Comparison of ENCODE assay signal across 19 cellular contexts in genomic region chr22:29550005-29550404, GRCh38. TPM values are rescaled to one million over a fixed set of nuclear protein-coding genes. Genes with fewer than 3 reads are reported as not detected.
DNase-seq lines count a peak whose midpoint lies in the region; ATAC-seq, FAIRE-seq and TF ChIP-seq lines count a peak whose summit lies in the region.
"Had no signal": no experiment of that assay in that cellular context is flagged by ENCODE, and none has a peak within 500 bp of the region (broad histone marks: within the 10 kb centered on the region; RNA-seq: fewer than 3 reads in every experiment).

No MANE protein-coding gene starts in this region.

- no peaks in the 10 kb centered on the region for H3K27me3 ChIP-seq in CD8-positive, alpha-beta T cell (ENCODE audit: insufficient read depth, low read length)
- no peaks in the 10 kb centered on the region for H3K27me3 ChIP-seq in K562 (ENCODE audit: control insufficient read depth in 2 of 2, insufficient read depth in 2 of 2, low read length in 2 of 2)
- H3K27me3 ChIP-seq in Peyer's patch: no peaks in the 10 kb centered on the region
- H3K27me3 ChIP-seq: BLaER1 treated with 17β-estradiol and CSF1 and Interleukin-3, amounts not matched to agents 10 nM and 100 nM had no signal

- peak overlapping the region; percentile 86 for H3K27ac Mint-ChIP-seq in activated naive CD4-positive, alpha-beta T cell treated with anti-CD3 and anti-CD28 coated beads, Interleukin-2, amount 50 U/mL, for 24 hours
- peak overlapping the region; percentile 23 for H3K27ac Mint-ChIP-seq in CD8-positive, alpha-beta T cell
- H3K27ac Mint-ChIP-seq in neural crest cell (ENCODE audit: unreplicated experiment): no peak overlapping the region
- H3K27ac Mint-ChIP-seq: CD4-positive, alpha-beta T cell; GM23338 had no signal

- no peaks in the 10 kb centered on the region for H4K20me1 ChIP-seq in K562 (replicated peaks; ENCODE audit: control insufficient read depth, insufficient read depth, low read length)

- no peak for TF ChIP-seq RAD21 in K562 (CRISPR knock-in tag; conservative IDR thresholded peaks at IDR 0.05 in 1 of 2, IDR thresholded peaks at IDR 0.05 in 1 of 2)

- no peak overlapping the region for H3K9ac ChIP-seq in K562 (ENCODE audit: insufficient read depth in 1 of 2, low read depth in 2 of 2, low read length in 2 of 2)
- H3K9ac ChIP-seq: BLaER1 treated with 17β-estradiol and CSF1 and Interleukin-3, amounts not matched to agents 10 nM and 100 nM had no signal

- TF ChIP-seq EP300 in K562 (IDR thresholded peaks at IDR 0.05; ENCODE audit: low read length): no peak

- no peak overlapping the region for H2AFZ ChIP-seq in K562 (ENCODE audit: low read depth, low read length)
- H2AFZ ChIP-seq: GM23338 had no signal

- H3K4me2 ChIP-seq in K562 (ENCODE audit: insufficient read depth, low read length): no peak overlapping the region
- H3K4me2 ChIP-seq: BLaER1 treated with 17β-estradiol and CSF1 and Interleukin-3, amounts not matched to agents 10 nM and 100 nM; GM23338 had no signal

- in situ Hi-C loops in K562 (cut with MboI): no loop called here

- H3K36me3 ChIP-seq in CD8-positive, alpha-beta T cell (ENCODE audit: insufficient read depth, low read length): peaks cover 9% of the 10 kb centered on the region
- peaks cover 43% of the 10 kb centered on the region; the same call in 2 of the 3 replicates for H3K36me3 ChIP-seq in K562 (ENCODE audit: control insufficient read depth, insufficient read depth, low read length)
- peaks cover 0 to 32% (median 0%) of the 10 kb centered on the region in 3 donors for H3K36me3 ChIP-seq in Peyer's patch

- H3K4me3 ChIP-seq in CD8-positive, alpha-beta T cell (ENCODE audit: low read depth, low read length): no peak overlapping the region
- H3K4me3 ChIP-seq in K562 (no peak overlapping the region), Peyer's patch (no peak overlapping the region)
- H3K4me3 ChIP-seq: BLaER1 treated with 17β-estradiol and CSF1 and Interleukin-3, amounts not matched to agents 10 nM and 100 nM; GM23338 had no signal

- no peaks in the 10 kb centered on the region for H3K9me3 ChIP-seq in CD8-positive, alpha-beta T cell (ENCODE audit: low read length)
- no peaks in the 10 kb centered on the region for H3K9me3 ChIP-seq in K562 (replicated peaks; ENCODE audit: control insufficient read depth, insufficient read depth, low read depth, low read length)
- no peaks in the 10 kb centered on the region for H3K9me3 ChIP-seq in Peyer's patch

- no TSS peak for BruUV-seq in K562 (replicated peaks; lab: Mats Ljungman, UMichigan)

- H3K79me2 ChIP-seq in K562 (ENCODE audit: control insufficient read depth, insufficient read depth, low read length): peaks cover 28% of the 10 kb centered on the region

- H3K4me1 Mint-ChIP-seq in activated naive CD4-positive, alpha-beta T cell treated with anti-CD3 and anti-CD28 coated beads, Interleukin-2, amount 50 U/mL, for 24 hours: peaks cover 33% of the 10 kb centered on the region
- H3K4me1 Mint-ChIP-seq in CD8-positive, alpha-beta T cell (ENCODE audit: low read depth): peaks cover 27% of the 10 kb centered on the region
- H3K4me1 Mint-ChIP-seq in neural crest cell: peaks cover 12% of the 10 kb centered on the region

- H3K4me1 ChIP-seq in CD8-positive, alpha-beta T cell (ENCODE audit: insufficient read depth, low read length): peaks cover 7% of the 10 kb centered on the region
- H3K4me1 ChIP-seq in K562 (replicated peaks in 1 of 2; ENCODE audit: control insufficient read depth in 2 of 2, insufficient read depth in 2 of 2, low read length in 2 of 2) (peaks cover 0 to 8% of the 10 kb centered on the region in 2 experiments; a peak in 2 of 5 replicates), Peyer's patch (peaks cover 0 to 7% (median 5%) of the 10 kb centered on the region in 4 donors)

- intact Hi-C loops in CD8-positive, alpha-beta T cell (cut with DNase I, micrococcal nuclease): loop anchor here in 1 of 2 experiments (5.0 kb wide), 1 partner anchor 287 kb away; the partner anchor contains the start of gene ASCC2
- intact Hi-C loops in K562 (cut with micrococcal nuclease): no loop called here

- no peak for DNase-seq in activated naive CD4-positive, alpha-beta T cell treated with anti-CD3 and anti-CD28 coated beads, Interleukin-2, amount 50 U/mL, for 16 hours
- DNase-seq in CD8-positive, alpha-beta T cell: no peak
- DNase-seq in K562 (ENCODE audit: extremely low read depth in 1 of 4, low spot score in 3 of 4): no peak
- no peak for DNase-seq in neural crest cell (ENCODE audit: low read depth, low spot score)
- no peak for DNase-seq in GM10266 (ENCODE audit: extremely low spot score)
- DNase-seq in Peyer's patch: no peak
- DNase-seq: ACHN; CD4-positive, alpha-beta T cell; COR-L47; DMS153; DMS79 treated with DMSO at 0.1 percent for 48 hours; EL; H7 had no signal

- no peak for TF ChIP-seq CTCF in CD8-positive, alpha-beta T cell (IDR thresholded peaks at IDR 0.05)
- TF ChIP-seq CTCF in K562 (IDR thresholded peaks at IDR 0.05 in 2 of 3, conservative IDR thresholded peaks at IDR 0.05 in 1 of 3; ENCODE audit: insufficient read depth in 2 of 3, low read depth in 1 of 3, low read length in 3 of 3): no peak
- TF ChIP-seq CTCF in neural crest cell (conservative IDR thresholded peaks at IDR 0.05): no peak
- TF ChIP-seq CTCF in GM10266 (IDR thresholded peaks at IDR 0.05; ENCODE audit: control insufficient read depth, insufficient read depth, low read depth, missing control alignments): no peak
- TF ChIP-seq CTCF in Peyer's patch (IDR thresholded peaks at IDR 0.05): no peak

- FAIRE-seq in K562 (lab: Jason Lieb, UNC): no peak
- FAIRE-seq: D721Med, G401.6, GM12892 had no signal

- no peak overlapping the region for H3K4me3 Mint-ChIP-seq in activated naive CD4-positive, alpha-beta T cell treated with anti-CD3 and anti-CD28 coated beads, Interleukin-2, amount 50 U/mL, for 24 hours
- H3K4me3 Mint-ChIP-seq in CD8-positive, alpha-beta T cell: no peak overlapping the region
- peak overlapping the region; percentile 3 for H3K4me3 Mint-ChIP-seq in neural crest cell
- H3K4me3 Mint-ChIP-seq: GM23338 had no signal

- WGBS in K562 (ENCODE audit: insufficient coverage, low coverage, missing lambda C conversion rate): 89% methylated on average over 4 of the region's 4 CpGs

- H3K27ac ChIP-seq in CD8-positive, alpha-beta T cell (ENCODE audit: low read depth, low read length): no peak overlapping the region
- H3K27ac ChIP-seq in K562 (ENCODE audit: extremely low read depth, low read depth, low read length) (no peak overlapping the region), Peyer's patch (no peak overlapping the region)
- H3K27ac ChIP-seq: BLaER1 treated with 17β-estradiol and CSF1 and Interleukin-3, amounts not matched to agents 10 nM and 100 nM had no signal

- TF ChIP-seq POLR2A in K562 (conservative IDR thresholded peaks at IDR 0.05): no peak
- TF ChIP-seq POLR2A in Peyer's patch (IDR thresholded peaks at IDR 0.05): no peak

- POLR2A ChIA-PET in CD8-positive, alpha-beta T cell (lab: Charles Lee): interaction anchor here (0.6 kb wide), 1 partner anchor 40 kb away, joined by 4 read pairs; no protein-coding TSS in a partner anchor
- POLR2A ChIA-PET in K562 (lab: Yijun Ruan, JAX): no interaction called here

- no peaks in the 10 kb centered on the region for H3K9me3 Mint-ChIP-seq in activated naive CD4-positive, alpha-beta T cell treated with anti-CD3 and anti-CD28 coated beads, Interleukin-2, amount 50 U/mL, for 24 hours
- H3K9me3 Mint-ChIP-seq in CD8-positive, alpha-beta T cell: no peaks in the 10 kb centered on the region
- H3K9me3 Mint-ChIP-seq in neural crest cell: no peaks in the 10 kb centered on the region
- H3K9me3 Mint-ChIP-seq: CD4-positive, alpha-beta T cell had no signal

- H3K36me3 Mint-ChIP-seq in activated naive CD4-positive, alpha-beta T cell treated with anti-CD3 and anti-CD28 coated beads, Interleukin-2, amount 50 U/mL, for 24 hours: peaks cover 3% of the 10 kb centered on the region
- peaks cover 51% of the 10 kb centered on the region for H3K36me3 Mint-ChIP-seq in CD8-positive, alpha-beta T cell
- H3K36me3 Mint-ChIP-seq in neural crest cell (ENCODE audit: low read depth): peaks cover 28% of the 10 kb centered on the region

- CTCF ChIA-PET in CD8-positive, alpha-beta T cell (lab: Charles Lee): no interaction called here
- CTCF ChIA-PET in K562 (lab: Yijun Ruan, JAX; ENCODE audit: low intra/inter-chr PET ratio): no interaction called here

- H3K9me1 ChIP-seq in K562 (ENCODE audit: control insufficient read depth, insufficient read depth, low read length): no peaks in the 10 kb centered on the region

- no peaks in the 10 kb centered on the region for H3K27me3 Mint-ChIP-seq in activated naive CD4-positive, alpha-beta T cell treated with anti-CD3 and anti-CD28 coated beads, Interleukin-2, amount 50 U/mL, for 24 hours
- no peaks in the 10 kb centered on the region for H3K27me3 Mint-ChIP-seq in CD8-positive, alpha-beta T cell (ENCODE audit: low read depth)
- no peaks in the 10 kb centered on the region for H3K27me3 Mint-ChIP-seq in neural crest cell (ENCODE audit: low read depth)
- H3K27me3 Mint-ChIP-seq: CD4-positive, alpha-beta T cell had no signal

- no peak for ATAC-seq in CD8-positive, alpha-beta T cell
- no peak for ATAC-seq in K562
- ATAC-seq: GM23338 had no signal

RNA-seq across cellular contexts. Expression of gene THOC5, which starts 3.6 kb away (rescaled TPM):
- total RNA-seq in CD8-positive, alpha-beta T cell: 10 to 100 TPM; 33.5 to 35.0 TPM
- 114 and 141 TPM in 2 replicates for total RNA-seq in K562 (2011; cell fraction: chromatin; rRNA removed; ENCODE audit: low replicate concordance)
- 84.7 and 85.2 TPM in 2 replicates for total RNA-seq in K562 (2011; cell fraction: nucleolus; rRNA removed)
- 72.6 and 76.2 TPM in 2 replicates for total RNA-seq in K562 (2011; cell fraction: nucleoplasm; rRNA removed)
- total RNA-seq in K562 (2014; rRNA removed) (50.9 and 56.5 TPM in 2 replicates), K562 (2014; rRNA removed; fragmentation: Illumina TruSeq; extraction: Trizol) (49.3 and 51.4 TPM in 2 replicates), K562 (2015; rRNA removed; fragmentation: Illumina TruSeq; extraction: Trizol) (44.7 and 45.3 TPM in 2 replicates), K562 (2021) (71.2 and 75.1 TPM in 2 replicates), neural crest cell (73.2 and 77.1 TPM in 2 replicates), Peyer's patch (100 to 1,000 TPM in 1 of 4 donors, 10 to 100 TPM in 3; 33.3 to 191 (median 37.3) TPM)
- polyA plus RNA-seq in K562 (2011; rRNA removed) (60.0 and 64.3 TPM in 2 replicates), K562 (2014; fragmentation: Illumina TruSeq; extraction: Trizol) (55.8 and 56.8 TPM in 2 replicates), K562 (2014; fragmentation: Nextera tagmentation; extraction: Ambion mirVana) (10 to 100 TPM; 46.3 to 96.5 TPM), K562 (2014; rRNA removed) (46.8 and 47.9 TPM in 2 replicates)
- polyA plus RNA-seq in K562 (2011; cell fraction: cytosol; rRNA removed): 47.4 and 54.4 TPM in 2 replicates
- polyA plus RNA-seq in K562 (2011; cell fraction: nucleus; rRNA removed): 50.4 and 52.8 TPM in 2 replicates
- 49.5 and 66.4 TPM in 2 replicates for polyA plus RNA-seq in K562 (2012)
- 80.4 and 90.7 TPM in 2 replicates for polyA minus RNA-seq in K562 (2011; rRNA and poly(A)+ RNA removed)
- polyA minus RNA-seq in K562 (2011; cell fraction: cytosol; rRNA and poly(A)+ RNA removed): 44.9 and 47.3 TPM in 2 replicates
- polyA minus RNA-seq in K562 (2011; cell fraction: nucleus; rRNA and poly(A)+ RNA removed): 20.9 and 31.4 TPM in 2 replicates

RNA-seq across cellular contexts. Expression of gene NIPSNAP1, which starts 30.9 kb away (rescaled TPM):
- 10 to 100 TPM; 15.9 to 16.1 TPM for total RNA-seq in CD8-positive, alpha-beta T cell
- 25.2 and 45.8 TPM in 2 replicates for total RNA-seq in K562 (2011; cell fraction: chromatin; rRNA removed; ENCODE audit: low replicate concordance)
- total RNA-seq in K562 (2011; cell fraction: nucleolus; rRNA removed): 29.2 and 30.9 TPM in 2 replicates
- 33.9 and 44.9 TPM in 2 replicates for total RNA-seq in K562 (2011; cell fraction: nucleoplasm; rRNA removed)
- total RNA-seq in K562 (2014; rRNA removed) (22.4 and 27.9 TPM in 2 replicates), K562 (2014; rRNA removed; fragmentation: Illumina TruSeq; extraction: Trizol) (26.0 and 27.3 TPM in 2 replicates), K562 (2015; rRNA removed; fragmentation: Illumina TruSeq; extraction: Trizol) (21.0 and 21.4 TPM in 2 replicates), K562 (2021) (24.1 and 24.8 TPM in 2 replicates), neural crest cell (141 and 147 TPM in 2 replicates), Peyer's patch (10 to 100 TPM; 33.0 to 60.5 (median 39.8) TPM)
- polyA plus RNA-seq in K562 (2011; rRNA removed) (55.0 and 57.1 TPM in 2 replicates), K562 (2014; fragmentation: Illumina TruSeq; extraction: Trizol) (31.9 and 35.0 TPM in 2 replicates), K562 (2014; fragmentation: Nextera tagmentation; extraction: Ambion mirVana) (10 to 100 TPM; 10.2 to 13.5 TPM), K562 (2014; rRNA removed) (26.4 and 32.0 TPM in 2 replicates)
- 39.0 and 41.9 TPM in 2 replicates for polyA plus RNA-seq in K562 (2011; cell fraction: cytosol; rRNA removed)
- 26.0 and 27.4 TPM in 2 replicates for polyA plus RNA-seq in K562 (2011; cell fraction: nucleus; rRNA removed)
- 27.7 and 40.8 TPM in 2 replicates for polyA plus RNA-seq in K562 (2012)
- 24.9 and 25.8 TPM in 2 replicates for polyA minus RNA-seq in K562 (2011; rRNA and poly(A)+ RNA removed)
- 19.2 and 21.1 TPM in 2 replicates for polyA minus RNA-seq in K562 (2011; cell fraction: cytosol; rRNA and poly(A)+ RNA removed)
- 7.9 and 11.9 TPM in 2 replicates for polyA minus RNA-seq in K562 (2011; cell fraction: nucleus; rRNA and poly(A)+ RNA removed)

RNA-seq across cellular contexts. Expression of gene NF2, which starts 53.4 kb away (rescaled TPM):
- total RNA-seq in CD8-positive, alpha-beta T cell: 10 to 100 TPM; 22.6 to 23.2 TPM
- 30.7 and 40.6 TPM in 2 replicates for total RNA-seq in K562 (2011; cell fraction: chromatin; rRNA removed; ENCODE audit: low replicate concordance)
- total RNA-seq in K562 (2011; cell fraction: nucleolus; rRNA removed): 21.0 and 23.7 TPM in 2 replicates
- 26.1 and 26.9 TPM in 2 replicates for total RNA-seq in K562 (2011; cell fraction: nucleoplasm; rRNA removed)
- total RNA-seq in K562 (2014; rRNA removed) (20.2 and 24.9 TPM in 2 replicates), K562 (2014; rRNA removed; fragmentation: Illumina TruSeq; extraction: Trizol) (21.7 and 22.4 TPM in 2 replicates), K562 (2015; rRNA removed; fragmentation: Illumina TruSeq; extraction: Trizol) (19.5 and 20.0 TPM in 2 replicates), K562 (2021) (32.5 and 33.8 TPM in 2 replicates), neural crest cell (48.1 and 48.4 TPM in 2 replicates), Peyer's patch (10 to 100 TPM; 30.5 to 82.5 (median 36.6) TPM)
- polyA plus RNA-seq in K562 (2011; rRNA removed) (11.8 and 15.2 TPM in 2 replicates), K562 (2014; fragmentation: Illumina TruSeq; extraction: Trizol) (9.1 TPM in 2 replicates), K562 (2014; fragmentation: Nextera tagmentation; extraction: Ambion mirVana) (1 to 10 TPM; 2.2 to 2.8 TPM), K562 (2014; rRNA removed) (11.5 and 14.2 TPM in 2 replicates)
- 9.0 and 14.5 TPM in 2 replicates for polyA plus RNA-seq in K562 (2011; cell fraction: cytosol; rRNA removed)
- 6.9 and 8.0 TPM in 2 replicates for polyA plus RNA-seq in K562 (2011; cell fraction: nucleus; rRNA removed)
- 5.3 and 7.7 TPM in 2 replicates for polyA plus RNA-seq in K562 (2012)
- polyA minus RNA-seq in K562 (2011; rRNA and poly(A)+ RNA removed): 28.1 and 37.4 TPM in 2 replicates
- 16.1 and 17.8 TPM in 2 replicates for polyA minus RNA-seq in K562 (2011; cell fraction: cytosol; rRNA and poly(A)+ RNA removed)
- 8.5 and 14.0 TPM in 2 replicates for polyA minus RNA-seq in K562 (2011; cell fraction: nucleus; rRNA and poly(A)+ RNA removed)
